ENCODE assay signal across 25 cellular contexts in genomic region chr11:70574725-70575347, GRCh38.
"Had no signal": no experiment of that assay in that cellular context is flagged by ENCODE, and none has a peak within 500 bp of the region (broad histone marks: within the 10 kb centered on the region; RNA-seq: fewer than 3 reads in every experiment).

No MANE protein-coding gene starts in this region.

- H3K4me1 ChIP-seq: body of pancreas, esophagus muscularis mucosa, left lung, upper lobe of left lung had no signal

- DNase-seq: activated B cell treated with CpG ODN at 0.5 μM for 24 hours; activated CD4-positive, alpha-beta T cell treated with anti-CD3 and anti-CD28 coated beads for 36 hours; activated CD4-positive, alpha-beta T cell treated with anti-CD3 and anti-CD28 coated beads, Interleukin-2, amount 50 U/mL, for 4 hours; activated CD8-positive, alpha-beta memory T cell treated with anti-CD3 and anti-CD28 coated beads for 24 hours; activated CD8-positive, alpha-beta memory T cell treated with anti-CD3 and anti-CD28 coated beads, Interleukin-2, amount 50 U/mL, for 4 hours; activated naive CD4-positive, alpha-beta T cell treated with anti-CD3 and anti-CD28 coated beads for 36 hours; activated T-cell treated with anti-CD3 and anti-CD28 coated beads, Interleukin-2, amount 50 U/mL, for 48 hours; anterior cingulate cortex; body of pancreas; effector memory CD4-positive, alpha-beta T cell; glutamatergic neuron; immature natural killer cell; midbrain; nephron progenitor cell; occipital lobe; retina; stimulated activated CD4-positive, alpha-beta T cell treated with anti-CD3 and anti-CD28 coated beads, Interleukin-4, amount 100 ng/mL, for 24 hours; stimulated activated naive CD4-positive, alpha-beta T cell treated with Interleukin-2 at 50 U/mL for 16 hours; T-helper 9 cell; upper lobe of left lung had no signal

- H3K36me3 ChIP-seq: cardiac muscle cell, esophagus muscularis mucosa, left lung, thoracic aorta, upper lobe of left lung had no signal

- H3K27ac Mint-ChIP-seq: activated B cell treated with CpG ODN at 0.5 μM for 24 hours; activated CD4-positive, alpha-beta T cell treated with anti-CD3 and anti-CD28 coated beads for 36 hours; activated naive CD4-positive, alpha-beta T cell treated with anti-CD3 and anti-CD28 coated beads for 36 hours; immature natural killer cell; nephron progenitor cell had no signal

- H3K36me3 Mint-ChIP-seq: immature natural killer cell had no signal

- H3K4me3 Mint-ChIP-seq: activated B cell treated with CpG ODN at 0.5 μM for 24 hours; activated CD4-positive, alpha-beta T cell treated with anti-CD3 and anti-CD28 coated beads for 36 hours; activated naive CD4-positive, alpha-beta T cell treated with anti-CD3 and anti-CD28 coated beads for 36 hours; immature natural killer cell; nephron progenitor cell had no signal

- H3K27me3 ChIP-seq: body of pancreas, cardiac muscle cell, esophagus muscularis mucosa, hepatocyte, left lung, upper lobe of left lung had no signal

- H3K4me1 Mint-ChIP-seq: activated B cell treated with CpG ODN at 0.5 μM for 24 hours; activated CD4-positive, alpha-beta T cell treated with anti-CD3 and anti-CD28 coated beads for 36 hours; immature natural killer cell had no signal

- H3K9me3 ChIP-seq: body of pancreas, esophagus muscularis mucosa, left lung, thoracic aorta, upper lobe of left lung had no signal

- ATAC-seq: activated CD4-positive, alpha-beta T cell treated with anti-CD3 and anti-CD28 coated beads for 36 hours; body of pancreas; left lung had no signal

- H3K4me3 ChIP-seq: body of pancreas, cardiac muscle cell, esophagus muscularis mucosa, hepatocyte, left lung, thoracic aorta, upper lobe of left lung had no signal

- H3K9me3 Mint-ChIP-seq: activated B cell treated with CpG ODN at 0.5 μM for 24 hours; activated naive CD4-positive, alpha-beta T cell treated with anti-CD3 and anti-CD28 coated beads for 36 hours; immature natural killer cell; nephron progenitor cell had no signal

- H3K27ac ChIP-seq: body of pancreas, cardiac muscle cell, esophagus muscularis mucosa, hepatocyte, left lung, thoracic aorta, upper lobe of left lung had no signal
